ENCODE assay signal across 24 cellular contexts in the genomic region with DNA sequence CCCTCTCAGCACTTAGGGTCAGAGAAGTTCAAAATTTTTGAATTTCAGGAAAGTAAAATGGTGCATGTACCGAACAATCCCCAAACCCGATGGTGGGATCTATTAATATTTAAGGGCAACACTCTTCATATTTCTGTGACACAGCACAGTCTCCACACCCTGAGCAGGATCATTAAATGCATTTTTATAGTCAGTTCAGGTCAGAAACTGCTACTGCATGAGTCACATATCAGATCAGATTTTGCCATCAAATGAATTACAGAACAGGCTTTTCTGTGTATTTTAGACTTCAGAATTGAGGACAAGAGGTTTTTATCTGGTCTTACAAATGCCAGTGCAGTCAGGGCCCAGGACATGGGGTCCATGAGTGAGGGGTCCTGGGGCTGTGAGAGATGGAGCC.
"Had no signal": no experiment of that assay in that cellular context is flagged by ENCODE, and none has a peak within 500 bp of the region (broad histone marks: within the 10 kb centered on the region; RNA-seq: fewer than 3 reads in every experiment).

No MANE protein-coding gene starts in this region.

- H3K27ac Mint-ChIP-seq: activated naive CD4-positive, alpha-beta T cell treated with anti-CD3 and anti-CD28 coated beads, Interleukin-2, amount 50 U/mL, for 72 hours; activated naive CD8-positive, alpha-beta T cell treated with anti-CD3 and anti-CD28 coated beads, Interleukin-2, amount 50 U/mL, for 24 hours; brain; T-helper 1 cell treated with Interleukin-12 subunit alpha and Interleukin-12 subunit beta and Interleukin-4 antibody, amounts not matched to agents 30 μg/mL and 1 μg/mL, for 36 hours; WTC11 had no signal

- ATAC-seq: activated naive CD4-positive, alpha-beta T cell treated with anti-CD3 and anti-CD28 coated beads, Interleukin-2, amount 50 U/mL, for 72 hours; activated naive CD8-positive, alpha-beta T cell treated with anti-CD3 and anti-CD28 coated beads, Interleukin-2, amount 50 U/mL, for 24 hours; activated T-cell treated with anti-CD3 and anti-CD28 coated beads, Interleukin-2, amount 50 U/mL, for 4 hours; K562; WTC11 had no signal

- H3K4me1 Mint-ChIP-seq: activated naive CD8-positive, alpha-beta T cell treated with anti-CD3 and anti-CD28 coated beads, Interleukin-2, amount 50 U/mL, for 24 hours; central memory CD8-positive, alpha-beta T cell had no signal

- H3K36me3 ChIP-seq: SJCRH30 had no signal

- H3K9me3 ChIP-seq: SJCRH30 had no signal

- H3K4me3 ChIP-seq: K562, SJCRH30 had no signal

- H3K4me3 Mint-ChIP-seq: activated naive CD8-positive, alpha-beta T cell treated with anti-CD3 and anti-CD28 coated beads, Interleukin-2, amount 50 U/mL, for 24 hours; activated T-cell treated with anti-CD3 and anti-CD28 coated beads, Interleukin-2, amount 50 U/mL, for 4 hours; brain; central memory CD8-positive, alpha-beta T cell; T-helper 1 cell treated with Interleukin-12 subunit alpha and Interleukin-12 subunit beta and Interleukin-4 antibody, amounts not matched to agents 30 μg/mL and 1 μg/mL, for 36 hours; WTC11 had no signal

- DNase-seq: activated CD4-positive, alpha-beta T cell treated with anti-CD3 and anti-CD28 coated beads for 48 hours; activated CD4-positive, alpha-beta T cell treated with anti-CD3 and anti-CD28 coated beads, Interleukin-2, amount 50 U/mL, for 4 hours; activated CD4-positive, CD25-positive, alpha-beta regulatory T cell treated with anti-CD3 and anti-CD28 coated beads, Interleukin-2, amount 50 U/mL, for 72 hours; activated effector memory CD4-positive, alpha-beta T cell treated with anti-CD3 and anti-CD28 coated beads, Interleukin-2, amount 50 U/mL, for 16 hours; activated naive CD4-positive, alpha-beta T cell treated with Interleukin-2 at 50 U/mL for 16 hours; activated naive CD8-positive, alpha-beta T cell treated with anti-CD3 and anti-CD28 coated beads, Interleukin-2, amount 50 U/mL, for 24 hours; activated T-cell treated with anti-CD3 and anti-CD28 coated beads, Interleukin-2, amount 50 U/mL, for 4 hours; amygdala; Karpas-422; MM.1S; NCI-H1105; NCI-H1436 treated with DMSO at 0.1 percent for 48 hours; NCI-H187; NCI-H2081; NCI-H510A; NCI-H69; Right ventricle myocardium superior; SJCRH30 had no signal

- H3K27ac ChIP-seq: SJCRH30 had no signal

- H3K9me3 Mint-ChIP-seq: activated naive CD4-positive, alpha-beta T cell treated with anti-CD3 and anti-CD28 coated beads, Interleukin-2, amount 50 U/mL, for 72 hours; activated naive CD8-positive, alpha-beta T cell treated with anti-CD3 and anti-CD28 coated beads, Interleukin-2, amount 50 U/mL, for 24 hours; activated T-cell treated with anti-CD3 and anti-CD28 coated beads, Interleukin-2, amount 50 U/mL, for 4 hours; central memory CD8-positive, alpha-beta T cell; T-helper 1 cell treated with Interleukin-12 subunit alpha and Interleukin-12 subunit beta and Interleukin-4 antibody, amounts not matched to agents 30 μg/mL and 1 μg/mL, for 36 hours had no signal

- H3K36me3 Mint-ChIP-seq: activated naive CD4-positive, alpha-beta T cell treated with anti-CD3 and anti-CD28 coated beads, Interleukin-2, amount 50 U/mL, for 72 hours; brain; WTC11 had no signal
